In the genomic region with DNA sequence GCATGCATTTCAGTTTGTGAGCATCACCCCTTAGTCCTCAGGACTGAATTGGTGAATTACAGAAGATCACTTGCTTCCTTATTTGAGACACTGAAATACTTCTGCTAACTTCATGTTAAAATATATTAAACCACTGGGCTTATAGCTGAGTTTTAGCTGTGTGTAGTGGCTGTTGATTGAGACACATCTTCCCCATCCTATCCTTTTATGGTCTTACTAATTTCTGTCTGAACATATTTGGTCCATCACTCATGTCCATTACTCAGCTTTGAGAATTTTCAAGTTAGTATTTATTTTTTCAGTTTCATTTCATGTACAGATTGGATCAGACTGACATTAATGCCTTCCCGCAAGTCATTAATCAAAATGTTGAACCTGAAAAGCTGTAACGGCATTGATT, we compare ENCODE assay signal across 26 cellular contexts.
DNase-seq lines count a peak whose midpoint lies in the region; ATAC-seq and TF ChIP-seq lines count a peak whose summit lies in the region.
"Had no signal": no experiment of that assay in that cellular context is flagged by ENCODE, and none has a peak within 500 bp of the region (broad histone marks: within the 10 kb centered on the region; RNA-seq: fewer than 3 reads in every experiment).

No MANE protein-coding gene starts in this region.

- no TSS peak for BruUV-seq in A673 (replicated peaks; lab: Mats Ljungman, UMichigan)

- H3K27ac Mint-ChIP-seq in HFFc6, result peak overlapping the region; percentile 73
- H3K27ac Mint-ChIP-seq in activated naive CD4-positive, alpha-beta T cell treated with anti-CD3 and anti-CD28 coated beads, Interleukin-2, amount 50 U/mL, for 72 hours, result peak overlapping the region in 1 of 2 donors; percentile 39
- no peak overlapping the region for H3K27ac Mint-ChIP-seq in activated T-helper 17 cell treated with anti-CD3 and anti-CD28 coated beads, Interleukin-2, amount 50 U/mL, for 72 hours
- H3K27ac Mint-ChIP-seq: memory B cell; natural killer cell; stimulated activated naive CD8-positive, alpha-beta T cell treated with anti-CD3 and anti-CD28 coated beads, Interleukin-15, Interleukin-2, amounts not matched to agents 100 ng/mL and 50 ng/mL, for 24 hours had no signal

- H3K4me1 Mint-ChIP-seq in HFFc6 (ENCODE audit: low read depth), result peaks cover 83% of the 10 kb centered on the region
- no peaks in the 10 kb centered on the region for H3K4me1 Mint-ChIP-seq in activated T-helper 17 cell treated with anti-CD3 and anti-CD28 coated beads, Interleukin-2, amount 50 U/mL, for 72 hours
- H3K4me1 Mint-ChIP-seq: memory B cell, natural killer cell had no signal

- DNase-seq in HFFc6, result peak; percentile 64
- peak; percentile 54 for DNase-seq in amniotic stem cell (lab: John Stamatoyannopoulos, UW)
- DNase-seq in fibroblast of the conjunctiva (ENCODE audit: low read depth), result peak; percentile 18
- DNase-seq in A673 (ENCODE audit: low spot score), result no peak
- no peak for DNase-seq in activated naive CD4-positive, alpha-beta T cell treated with anti-CD3 and anti-CD28 coated beads, Interleukin-2, amount 50 U/mL, for 72 hours (ENCODE audit: low spot score in 2 of 2)
- DNase-seq in NCI-H2081 (lab: John Stamatoyannopoulos, UW), result no peak
- DNase-seq: activated CD4-positive, alpha-beta T cell treated with anti-CD3 and anti-CD28 coated beads for 48 hours; activated effector memory CD4-positive, alpha-beta T cell treated with Interleukin-2 at 50 U/mL for 16 hours; effector CD8-positive, alpha-beta T cell; esophagus squamous epithelium; GDM1; kidney; natural killer cell; NCI-H1105 treated with DMSO at 0.1 percent for 48 hours; NCI-H524; posterior cingulate gyrus; Right ventricle myocardium superior; T-helper 1 cell; upper lobe of left lung had no signal

- no peak overlapping the region for H3K27ac ChIP-seq in A673 (ENCODE audit: low read depth, low read length, poor library complexity, severe bottlenecking)
- H3K27ac ChIP-seq: BLaER1, esophagus squamous epithelium, KMS-11, upper lobe of left lung had no signal

- H3K9me3 Mint-ChIP-seq in HFFc6, result peaks cover 8% of the 10 kb centered on the region
- no peaks in the 10 kb centered on the region for H3K9me3 Mint-ChIP-seq in activated naive CD4-positive, alpha-beta T cell treated with anti-CD3 and anti-CD28 coated beads, Interleukin-2, amount 50 U/mL, for 72 hours
- H3K9me3 Mint-ChIP-seq in activated T-helper 17 cell treated with anti-CD3 and anti-CD28 coated beads, Interleukin-2, amount 50 U/mL, for 72 hours, result peaks cover 4% of the 10 kb centered on the region
- H3K9me3 Mint-ChIP-seq: memory B cell; natural killer cell; stimulated activated naive CD8-positive, alpha-beta T cell treated with anti-CD3 and anti-CD28 coated beads, Interleukin-15, Interleukin-2, amounts not matched to agents 100 ng/mL and 50 ng/mL, for 24 hours had no signal

- CTCF ChIA-PET in A673 (lab: Charles Lee), result no interaction called here

- H3K36me3 Mint-ChIP-seq in HFFc6 (ENCODE audit: low read depth), result peaks cover 33% of the 10 kb centered on the region
- no peaks in the 10 kb centered on the region for H3K36me3 Mint-ChIP-seq in activated naive CD4-positive, alpha-beta T cell treated with anti-CD3 and anti-CD28 coated beads, Interleukin-2, amount 50 U/mL, for 72 hours
- no peaks in the 10 kb centered on the region for H3K36me3 Mint-ChIP-seq in activated T-helper 17 cell treated with anti-CD3 and anti-CD28 coated beads, Interleukin-2, amount 50 U/mL, for 72 hours (ENCODE audit: low read depth)
- H3K36me3 Mint-ChIP-seq: memory B cell, natural killer cell had no signal

- H3K36me3 ChIP-seq in skeletal muscle satellite cell (ENCODE audit: insufficient read depth, low read length) (no peaks in the 10 kb centered on the region), A673 (ENCODE audit: insufficient read depth, low read length, poor library complexity, severe bottlenecking) (no peaks in the 10 kb centered on the region)
- H3K36me3 ChIP-seq: BLaER1, esophagus squamous epithelium, upper lobe of left lung had no signal

- H3K4me1 ChIP-seq in skeletal muscle satellite cell (ENCODE audit: control insufficient read depth, insufficient read depth, low read length), result peaks cover 61% of the 10 kb centered on the region
- H3K4me1 ChIP-seq in A673 (ENCODE audit: insufficient read depth, low read length, poor library complexity, severe bottlenecking), result no peaks in the 10 kb centered on the region
- H3K4me1 ChIP-seq: BLaER1, esophagus squamous epithelium, upper lobe of left lung had no signal

- H3K4me3 ChIP-seq in skeletal muscle satellite cell (ENCODE audit: low read length) (no peak overlapping the region), A673 (ENCODE audit: low read depth, low read length, poor library complexity, severe bottlenecking) (no peak overlapping the region)
- H3K4me3 ChIP-seq: BLaER1, esophagus squamous epithelium, GM12878, upper lobe of left lung had no signal

- peak overlapping the region; percentile 52 for H3K4me2 ChIP-seq in skeletal muscle satellite cell (ENCODE audit: low read length)
- H3K4me2 ChIP-seq: BLaER1, KMS-11 had no signal

- intact Hi-C loops in A673 (cut with micrococcal nuclease; ENCODE audit: unreplicated experiment), result no loop called here

- H3K4me3 Mint-ChIP-seq in HFFc6, result peak overlapping the region; percentile 2
- no peak overlapping the region for H3K4me3 Mint-ChIP-seq in activated T-helper 17 cell treated with anti-CD3 and anti-CD28 coated beads, Interleukin-2, amount 50 U/mL, for 72 hours
- H3K4me3 Mint-ChIP-seq: memory B cell; natural killer cell; stimulated activated naive CD8-positive, alpha-beta T cell treated with anti-CD3 and anti-CD28 coated beads, Interleukin-15, Interleukin-2, amounts not matched to agents 100 ng/mL and 50 ng/mL, for 24 hours had no signal

- H3K9me3 ChIP-seq in skeletal muscle satellite cell (replicated peaks; ENCODE audit: low read length) (peaks cover 4% of the 10 kb centered on the region), A673 (ENCODE audit: low read depth, low read length, poor library complexity, severe bottlenecking) (no peaks in the 10 kb centered on the region)
- H3K9me3 ChIP-seq: BLaER1, esophagus squamous epithelium, upper lobe of left lung had no signal

- TF ChIP-seq CTCF in HFFc6 (IDR thresholded peaks at IDR 0.05), result no peak
- no peak for TF ChIP-seq CTCF in A673 (conservative IDR thresholded peaks at IDR 0.05; ENCODE audit: low read depth, low read length)

- ATAC-seq in activated naive CD4-positive, alpha-beta T cell treated with anti-CD3 and anti-CD28 coated beads, Interleukin-2, amount 50 U/mL, for 72 hours, result no peak
- no peak for ATAC-seq in activated T-helper 17 cell treated with anti-CD3 and anti-CD28 coated beads, Interleukin-2, amount 50 U/mL, for 72 hours (replicated peaks)
- ATAC-seq: GM12878, natural killer cell had no signal

- POLR2A ChIA-PET in A673 (lab: Charles Lee; ENCODE audit: low non-redundant PET), result no interaction called here

- H3K27me3 ChIP-seq in skeletal muscle satellite cell (ENCODE audit: control insufficient read depth, insufficient read depth, low read length) (no peaks in the 10 kb centered on the region), A673 (replicated peaks; ENCODE audit: insufficient read depth, low read depth, low read length, poor library complexity) (peaks cover 81% of the 10 kb centered on the region)
- H3K27me3 ChIP-seq: BLaER1, upper lobe of left lung had no signal

- H3K27me3 Mint-ChIP-seq in HFFc6 (ENCODE audit: insufficient read depth), result no peaks in the 10 kb centered on the region
- H3K27me3 Mint-ChIP-seq in activated T-helper 17 cell treated with anti-CD3 and anti-CD28 coated beads, Interleukin-2, amount 50 U/mL, for 72 hours, result peaks cover 12% of the 10 kb centered on the region

- peak overlapping the region; percentile 54 for H3K9ac ChIP-seq in skeletal muscle satellite cell (ENCODE audit: low read depth, low read length)
- H3K9ac ChIP-seq: BLaER1, KMS-11 had no signal

Comparison
In these comparisons a context has a peak if more than half of its experiments do, and no peak if none do; other contexts are left out.
1. DNase-seq: peak in HFFc6 (single experiment), amniotic stem cell (single experiment) and fibroblast of the conjunctiva (single experiment); none in A673 (single experiment), activated naive CD4-positive, alpha-beta T cell treated with anti-CD3 and anti-CD28 coated beads, Interleukin-2, amount 50 U/mL, for 72 hours (0 of 2) and NCI-H2081 (0 of 2).